In the genomic region with DNA sequence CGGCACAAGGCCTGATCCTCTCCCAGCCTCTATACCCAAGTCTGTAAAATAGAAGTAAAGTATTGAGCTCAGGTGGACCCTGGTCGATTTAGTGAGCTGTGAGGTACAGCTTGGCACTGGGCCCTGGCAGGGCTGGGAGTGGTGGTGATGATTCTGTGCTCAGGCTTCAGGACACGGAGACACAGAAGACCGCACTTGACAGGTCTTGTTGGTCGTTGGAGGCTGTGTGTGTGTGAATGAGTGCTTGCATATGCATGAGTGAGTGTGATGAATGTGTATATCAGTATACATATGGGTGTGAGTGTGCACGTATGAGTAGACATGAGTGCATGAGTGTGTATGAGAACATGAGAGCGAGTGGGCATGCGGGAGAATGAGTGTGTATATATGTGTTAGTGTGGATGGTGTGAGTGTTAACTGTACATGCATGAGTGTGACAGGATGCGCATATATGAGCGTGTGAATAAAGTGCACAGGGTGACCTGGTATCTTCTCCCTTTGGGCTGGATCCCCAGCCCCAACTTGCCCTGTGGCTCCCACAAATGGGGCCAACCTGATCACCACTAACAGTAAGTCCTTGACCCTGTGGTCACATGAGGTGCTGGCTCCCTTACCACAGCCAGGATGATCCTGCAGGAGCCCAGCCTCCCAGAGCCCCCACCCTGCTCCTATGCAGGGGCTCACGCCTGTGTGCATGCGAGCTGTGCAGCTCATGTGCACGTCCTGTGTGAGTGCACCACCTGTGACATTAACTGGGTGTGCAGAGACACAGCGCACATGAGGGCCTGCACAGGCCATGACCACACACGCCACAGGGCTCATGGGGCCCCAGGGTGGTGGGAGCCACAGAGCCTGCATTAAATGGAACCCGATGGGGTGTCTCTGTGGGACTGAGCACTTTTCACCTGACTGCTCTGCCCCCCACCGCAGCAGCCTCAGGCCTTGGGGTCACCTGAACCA, we compare ENCODE assay signal across 10 cellular contexts. TPM values are rescaled to one million over a fixed set of nuclear protein-coding genes. Genes with fewer than 3 reads are reported as not detected.
DNase-seq lines count a peak whose midpoint lies in the region; ATAC-seq and TF ChIP-seq lines count a peak whose summit lies in the region.
"Had no signal": no experiment of that assay in that cellular context is flagged by ENCODE, and none has a peak within 500 bp of the region (broad histone marks: within the 10 kb centered on the region; RNA-seq: fewer than 3 reads in every experiment).

No MANE protein-coding gene starts in this region.

- H3K79me2 ChIP-seq in DOHH2 (ENCODE audit: control insufficient read depth, low read length), result no peaks in the 10 kb centered on the region

- ATAC-seq in HG03571 (IDR thresholded peaks at IDR 0.05; ENCODE audit: unreplicated experiment) (no peak), WTC11 (no peak)

- H3K9ac ChIP-seq in duodenal mucosa (ENCODE audit: low read depth in 1 of 2, low read length in 2 of 2) (peak overlapping the region in 1 of 2 donors; percentile 58), rectal smooth muscle tissue (ENCODE audit: low read length) (no peak overlapping the region)

- no peaks in the 10 kb centered on the region for H3K9me2 ChIP-seq in DOHH2 (replicated peaks; ENCODE audit: control insufficient read depth, low read length)

- H3K4me2 ChIP-seq in DOHH2 (ENCODE audit: low read length), result peak overlapping the region; percentile 82

- DNase-seq in LNCaP clone FGC (ENCODE audit: low read depth) (no peak), NCI-H2029 (lab: John Stamatoyannopoulos, UW) (no peak), WTC11 (ENCODE audit: low spot score) (no peak), NCI-H2107 (lab: John Stamatoyannopoulos, UW) (no peak)
- DNase-seq: DMS79 treated with DMSO at 0.1 percent for 48 hours, NCI-H1048 had no signal

- no peak for TF ChIP-seq CTCF in DOHH2 (IDR thresholded peaks at IDR 0.05; ENCODE audit: low read depth, low read length, poor library complexity, severe bottlenecking)
- TF ChIP-seq CTCF in LNCaP clone FGC (IDR thresholded peaks at IDR 0.05; ENCODE audit: control insufficient read depth, extremely low read depth, insufficient read depth), result no peak
- no peak for TF ChIP-seq CTCF in WTC11 (IDR thresholded peaks at IDR 0.05)

- POLR2A ChIA-PET in WTC11 (lab: Charles Lee), result no interaction called here

- H3F3A ChIP-seq in DOHH2 (ENCODE audit: control insufficient read depth, insufficient read depth), result peaks cover 11% of the 10 kb centered on the region

- H3K9me3 Mint-ChIP-seq in WTC11, result no peaks in the 10 kb centered on the region

- H3K4me1 ChIP-seq in DOHH2 (ENCODE audit: control insufficient read depth, low read length) (peaks cover 47% of the 10 kb centered on the region), duodenal mucosa (ENCODE audit: control insufficient read depth in 1 of 2, insufficient read depth in 2 of 2, low read length in 2 of 2) (peaks cover 48 to 63% of the 10 kb centered on the region in 2 donors), rectal smooth muscle tissue (ENCODE audit: control insufficient read depth, insufficient read depth, low read length) (no peaks in the 10 kb centered on the region)

- H3K9me3 ChIP-seq in DOHH2 (ENCODE audit: control insufficient read depth, insufficient read depth, low read length) (0 out of 2 replicates have a peak, but pooled peaks cover 4% of the 10 kb centered on the region), duodenal mucosa (ENCODE audit: control insufficient read depth in 1 of 2, low read length in 2 of 2) (no peaks in the 10 kb centered on the region)

- peaks cover 24% of the 10 kb centered on the region for H3K27me3 ChIP-seq in DOHH2 (ENCODE audit: control insufficient read depth, low read length)
- no peaks in the 10 kb centered on the region for H3K27me3 ChIP-seq in duodenal mucosa (ENCODE audit: control insufficient read depth in 1 of 2, insufficient read depth in 2 of 2, low read length in 2 of 2)
- no peaks in the 10 kb centered on the region for H3K27me3 ChIP-seq in rectal smooth muscle tissue (ENCODE audit: control insufficient read depth, insufficient read depth, low read length)

- H3K4me3 ChIP-seq in DOHH2 (ENCODE audit: low read length), result peak overlapping the region; percentile 72
- peak overlapping the region; percentile 68 for H3K4me3 ChIP-seq in LNCaP clone FGC (ENCODE audit: low read depth, low read length)
- peak overlapping the region; percentile 49 to 67 for H3K4me3 ChIP-seq in duodenal mucosa (ENCODE audit: low read depth in 1 of 2, low read length in 2 of 2)
- peak overlapping the region; percentile 49 for H3K4me3 ChIP-seq in rectal smooth muscle tissue (ENCODE audit: low read length)

- H3K36me3 ChIP-seq in DOHH2 (ENCODE audit: control insufficient read depth, low read length), result no peaks in the 10 kb centered on the region
- no peaks in the 10 kb centered on the region for H3K36me3 ChIP-seq in duodenal mucosa (ENCODE audit: control insufficient read depth in 1 of 2, insufficient read depth in 2 of 2, low read length in 2 of 2)
- no peaks in the 10 kb centered on the region for H3K36me3 ChIP-seq in rectal smooth muscle tissue (ENCODE audit: control insufficient read depth, insufficient read depth, low read length)

- no peaks in the 10 kb centered on the region for H4K20me1 ChIP-seq in DOHH2 (ENCODE audit: control insufficient read depth, insufficient read depth, low read depth, low read length)

- H3K27ac Mint-ChIP-seq in WTC11, result no peak overlapping the region; the same call in 1 of the 2 replicates

- CTCF ChIA-PET in WTC11 (lab: Charles Lee), result interaction anchor here (0.5 kb wide), 1 partner anchor 39 kb away, joined by 4 read pairs; no protein-coding TSS in a partner anchor

- H3K4me1 Mint-ChIP-seq in WTC11, result peaks cover 19% of the 10 kb centered on the region

- H3K27ac ChIP-seq in DOHH2 (ENCODE audit: low read depth, low read length) (0 out of 2 replicates have a peak overlapping the region, but pooled peaks have one; percentile 5), duodenal mucosa (ENCODE audit: low read depth, low read length) (no peak overlapping the region), rectal smooth muscle tissue (ENCODE audit: low read depth, low read length) (no peak overlapping the region)

- no peak overlapping the region for H3K4me3 Mint-ChIP-seq in WTC11

- H3K27me3 Mint-ChIP-seq in WTC11 (ENCODE audit: low read depth), result peaks cover 10% of the 10 kb centered on the region

- no peaks in the 10 kb centered on the region for H3K36me3 Mint-ChIP-seq in WTC11

TF ChIP-seq in WTC11, 78 proteins besides CTCF, POLR2A, EP300 and RAD21:
- TF ChIP-seq TCF7 (CRISPR knock-in tag; IDR thresholded peaks at IDR 0.05; ENCODE audit: low read depth) (no peak), MAX (CRISPR knock-in tag; IDR thresholded peaks at IDR 0.05) (no peak), ATF2 (CRISPR knock-in tag; IDR thresholded peaks at IDR 0.05; ENCODE audit: borderline replicate concordance, low read depth) (no peak)
- TF ChIP-seq, protein P1, sequence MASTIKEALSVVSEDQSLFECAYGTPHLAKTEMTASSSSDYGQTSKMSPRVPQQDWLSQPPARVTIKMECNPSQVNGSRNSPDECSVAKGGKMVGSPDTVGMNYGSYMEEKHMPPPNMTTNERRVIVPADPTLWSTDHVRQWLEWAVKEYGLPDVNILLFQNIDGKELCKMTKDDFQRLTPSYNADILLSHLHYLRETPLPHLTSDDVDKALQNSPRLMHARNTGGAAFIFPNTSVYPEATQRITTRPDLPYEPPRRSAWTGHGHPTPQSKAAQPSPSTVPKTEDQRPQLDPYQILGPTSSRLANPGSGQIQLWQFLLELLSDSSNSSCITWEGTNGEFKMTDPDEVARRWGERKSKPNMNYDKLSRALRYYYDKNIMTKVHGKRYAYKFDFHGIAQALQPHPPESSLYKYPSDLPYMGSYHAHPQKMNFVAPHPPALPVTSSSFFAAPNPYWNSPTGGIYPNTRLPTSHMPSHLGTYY (CRISPR knock-in tag; IDR thresholded peaks at IDR 0.05), result no peak

RNA-seq across cellular contexts. Expression of gene SH3BP2, which starts 20.8 kb away (rescaled TPM):
- total RNA-seq in WTC11 (2021), result 43.2 to 49.1 TPM (median 44.5 TPM) in 3 replicates

RNA-seq across cellular contexts. Expression of gene ADD1, which starts 29.9 kb away (rescaled TPM):
- 164 to 178 TPM (median 167 TPM) in 3 replicates for total RNA-seq in WTC11 (2021)

RNA-seq across cellular contexts. Expression of gene TNIP2, which starts 57.6 kb away (rescaled TPM):
- 39.3 to 44.4 TPM (median 41.5 TPM) in 3 replicates for total RNA-seq in WTC11 (2021)
